Comparison of ENCODE assay signal across 1 cellular context in genomic region chr17:8963017-8963416, GRCh38.
TF ChIP-seq lines count a peak whose summit lies in the region.

No MANE protein-coding gene starts in this region.

TF ChIP-seq in GM12878, 131 proteins besides CTCF, POLR2A, EP300 and RAD21:
- TF ChIP-seq MEF2A (IDR thresholded peaks at IDR 0.05; ENCODE audit: insufficient read depth, low read depth, low read length) = no peak
- TF ChIP-seq ZNF592 (IDR thresholded peaks at IDR 0.05) = no peak
- TF ChIP-seq POU2F2 (IDR thresholded peaks at IDR 0.05; ENCODE audit: borderline replicate concordance, low read depth, low read length) = no peak
- no peak for TF ChIP-seq PRDM15 (CRISPR knock-in tag; IDR thresholded peaks at IDR 0.05)
- TF ChIP-seq PAX8 (IDR thresholded peaks at IDR 0.05) = no peak
- no peak; the same call in 1 of the 2 replicates for TF ChIP-seq IKZF1 (conservative IDR thresholded peaks at IDR 0.05)
- TF ChIP-seq CHD1 (IDR thresholded peaks at IDR 0.05; ENCODE audit: low read depth, low read length) = no peak
- TF ChIP-seq NKRF (conservative IDR thresholded peaks at IDR 0.05) = no peak
- no peak for TF ChIP-seq NFXL1 (IDR thresholded peaks at IDR 0.05; ENCODE audit: borderline replicate concordance)
- 0 out of 2 replicates have a peak, but pooled peaks have one; percentile 49 for TF ChIP-seq GATAD2B (conservative IDR thresholded peaks at IDR 0.05; ENCODE audit: low read depth)
- TF ChIP-seq TCF12 (IDR thresholded peaks at IDR 0.05; ENCODE audit: low read depth, low read length) = 0 out of 2 replicates have a peak, but pooled peaks have one; percentile 30
- TF ChIP-seq RB1 (IDR thresholded peaks at IDR 0.05; ENCODE audit: borderline replicate concordance) = peak; percentile 81; the same call in 1 of the 2 replicates
- TF ChIP-seq NRF1 (conservative IDR thresholded peaks at IDR 0.05; ENCODE audit: low read depth, low read length) = no peak
- TF ChIP-seq MEF2B (IDR thresholded peaks at IDR 0.05; ENCODE audit: partially characterized antibody, poor library complexity, severe bottlenecking) = peak; percentile 97
- no peak for TF ChIP-seq NFYA (IDR thresholded peaks at IDR 0.05; ENCODE audit: borderline replicate concordance, low read depth, low read length)
- 0 out of 2 replicates have a peak, but pooled peaks have one; percentile 23 for TF ChIP-seq ZNF687 (IDR thresholded peaks at IDR 0.05)
- no peak for TF ChIP-seq ETV6 (conservative IDR thresholded peaks at IDR 0.05 in 1 of 2, IDR thresholded peaks at IDR 0.05 in 1 of 2; ENCODE audit: borderline replicate concordance in 1 of 2, low read depth in 1 of 2)
- TF ChIP-seq ZBTB40 (IDR thresholded peaks at IDR 0.05; ENCODE audit: borderline replicate concordance) = no peak
